Comparison of ENCODE assay signal across 12 cellular contexts in the genomic region with DNA sequence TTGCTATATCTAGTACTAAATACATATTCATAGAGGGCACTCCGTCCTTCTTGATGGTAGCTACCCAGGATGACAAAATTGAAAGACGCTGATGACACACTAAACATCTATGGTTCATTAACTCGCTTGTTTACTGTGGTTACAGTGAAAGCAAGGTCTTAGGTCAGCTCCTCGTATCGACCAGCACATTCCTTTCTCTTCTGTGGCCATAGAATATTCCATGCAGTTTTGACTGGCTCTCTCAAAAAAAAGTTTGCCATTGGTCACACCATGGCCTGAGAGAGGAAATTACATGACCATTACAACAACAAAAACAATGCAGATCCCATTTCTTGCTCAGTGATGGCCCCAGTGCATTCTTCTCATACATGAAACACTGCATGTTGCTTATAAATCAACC.
DNase-seq lines count a peak whose midpoint lies in the region; ATAC-seq lines count a peak whose summit lies in the region.
"Had no signal": no experiment of that assay in that cellular context is flagged by ENCODE, and none has a peak within 500 bp of the region (broad histone marks: within the 10 kb centered on the region; RNA-seq: fewer than 3 reads in every experiment).

No MANE protein-coding gene starts in this region.

- DNase-seq in HuH-7 (ENCODE audit: low spot score) = peak; percentile 26
- no peak for DNase-seq in memory B cell (ENCODE audit: low spot score in 2 of 2)
- no peak for DNase-seq in nucleus accumbens (lab: John Stamatoyannopoulos, UW)
- no peak for DNase-seq in activated CD8-positive, alpha-beta memory T cell treated with anti-CD3 and anti-CD28 coated beads, Interleukin-2, amount 50 U/mL, for 48 hours
- DNase-seq in cerebellar nuclear complex (lab: John Stamatoyannopoulos, UW) = no peak
- no peak for DNase-seq in NCI-H1048 (lab: John Stamatoyannopoulos, UW)
- DNase-seq: activated naive CD8-positive, alpha-beta T cell treated with anti-CD3 and anti-CD28 coated beads, Interleukin-2, amount 10 ng/mL, durations not matched to agents 7 days and 5 days; DMS 273 treated with DMSO at 0.1 percent for 48 hours; NCI-H446 had no signal

- no peaks in the 10 kb centered on the region for H3K36me3 Mint-ChIP-seq in memory B cell
- H3K36me3 Mint-ChIP-seq: activated naive CD8-positive, alpha-beta T cell treated with anti-CD3 and anti-CD28 coated beads, Interleukin-2, amount 10 ng/mL, durations not matched to agents 7 days and 5 days had no signal

- H3K4me3 Mint-ChIP-seq in memory B cell = peak overlapping the region; percentile 66
- H3K4me3 Mint-ChIP-seq: activated naive CD8-positive, alpha-beta T cell treated with anti-CD3 and anti-CD28 coated beads, Interleukin-2, amount 10 ng/mL, durations not matched to agents 7 days and 5 days; neural progenitor cell had no signal

- peak overlapping the region; percentile 89 for H3K27ac Mint-ChIP-seq in memory B cell
- H3K27ac Mint-ChIP-seq: activated naive CD8-positive, alpha-beta T cell treated with anti-CD3 and anti-CD28 coated beads, Interleukin-2, amount 10 ng/mL, durations not matched to agents 7 days and 5 days; neural progenitor cell had no signal

- no peaks in the 10 kb centered on the region for H3K9me3 Mint-ChIP-seq in memory B cell
- H3K9me3 Mint-ChIP-seq: activated naive CD8-positive, alpha-beta T cell treated with anti-CD3 and anti-CD28 coated beads, Interleukin-2, amount 10 ng/mL, durations not matched to agents 7 days and 5 days; neural progenitor cell had no signal

- no peaks in the 10 kb centered on the region for H3K27me3 Mint-ChIP-seq in memory B cell
- H3K27me3 Mint-ChIP-seq: activated naive CD8-positive, alpha-beta T cell treated with anti-CD3 and anti-CD28 coated beads, Interleukin-2, amount 10 ng/mL, durations not matched to agents 7 days and 5 days had no signal

- peaks cover 30% of the 10 kb centered on the region for H3K4me1 Mint-ChIP-seq in memory B cell
- H3K4me1 Mint-ChIP-seq: activated naive CD8-positive, alpha-beta T cell treated with anti-CD3 and anti-CD28 coated beads, Interleukin-2, amount 10 ng/mL, durations not matched to agents 7 days and 5 days had no signal

- peak; percentile 66 for ATAC-seq in GM19023 (IDR thresholded peaks at IDR 0.05; ENCODE audit: unreplicated experiment)
- ATAC-seq in HG02763 (IDR thresholded peaks at IDR 0.05; ENCODE audit: unreplicated experiment) = peak; percentile 78
- ATAC-seq in memory B cell (ENCODE audit: low read depth) = peak; percentile 68
